1 cellular context compared by ENCODE assay signal in the genomic region with DNA sequence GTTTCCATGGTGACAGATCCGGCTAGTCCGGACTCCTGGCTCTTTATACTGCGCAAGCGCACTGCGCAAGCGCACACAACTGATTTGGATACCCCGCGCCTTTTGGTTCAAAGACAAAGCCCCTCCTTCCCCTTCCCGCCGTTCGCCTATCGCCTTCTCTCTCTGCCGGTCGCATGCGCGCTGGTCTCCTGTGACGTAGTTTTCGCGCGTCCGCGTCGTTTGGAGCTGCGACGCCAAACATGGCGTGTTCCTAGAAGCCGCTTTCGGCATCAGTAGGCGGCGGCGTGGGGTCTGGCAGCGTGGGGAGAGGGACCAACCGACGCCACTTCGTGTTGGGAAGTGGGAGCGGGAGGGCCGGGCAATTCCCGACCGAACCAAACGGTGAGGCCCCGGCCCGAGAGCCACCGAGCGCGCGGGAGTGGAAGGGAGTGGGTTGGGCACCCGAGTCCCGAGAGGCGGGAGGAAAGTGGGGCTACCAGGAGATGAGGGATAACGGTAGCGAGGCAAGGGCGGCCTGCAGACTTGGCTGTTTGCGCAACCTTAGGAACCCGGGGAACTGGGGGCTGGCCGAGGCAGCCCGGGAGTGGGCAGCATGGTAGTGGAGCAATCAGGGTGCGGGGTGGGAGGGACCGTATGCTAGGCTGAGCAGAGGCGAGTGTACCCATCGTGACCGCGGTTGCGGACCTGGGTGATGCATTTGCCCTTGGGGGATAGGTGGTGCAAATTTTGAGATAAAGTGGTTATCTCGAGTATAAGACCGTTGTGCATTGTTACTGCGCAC.
TF ChIP-seq lines count a peak whose summit lies in the region.

A gene (plus strand): TSS at position 215 of the 781 bp plus-strand sequence. CDS start 24,517 bp downstream, outside the sequence.

TF ChIP-seq in WTC11, 78 proteins besides CTCF, POLR2A, EP300 and RAD21 (continued from another document):
- TF ChIP-seq, protein P1, sequence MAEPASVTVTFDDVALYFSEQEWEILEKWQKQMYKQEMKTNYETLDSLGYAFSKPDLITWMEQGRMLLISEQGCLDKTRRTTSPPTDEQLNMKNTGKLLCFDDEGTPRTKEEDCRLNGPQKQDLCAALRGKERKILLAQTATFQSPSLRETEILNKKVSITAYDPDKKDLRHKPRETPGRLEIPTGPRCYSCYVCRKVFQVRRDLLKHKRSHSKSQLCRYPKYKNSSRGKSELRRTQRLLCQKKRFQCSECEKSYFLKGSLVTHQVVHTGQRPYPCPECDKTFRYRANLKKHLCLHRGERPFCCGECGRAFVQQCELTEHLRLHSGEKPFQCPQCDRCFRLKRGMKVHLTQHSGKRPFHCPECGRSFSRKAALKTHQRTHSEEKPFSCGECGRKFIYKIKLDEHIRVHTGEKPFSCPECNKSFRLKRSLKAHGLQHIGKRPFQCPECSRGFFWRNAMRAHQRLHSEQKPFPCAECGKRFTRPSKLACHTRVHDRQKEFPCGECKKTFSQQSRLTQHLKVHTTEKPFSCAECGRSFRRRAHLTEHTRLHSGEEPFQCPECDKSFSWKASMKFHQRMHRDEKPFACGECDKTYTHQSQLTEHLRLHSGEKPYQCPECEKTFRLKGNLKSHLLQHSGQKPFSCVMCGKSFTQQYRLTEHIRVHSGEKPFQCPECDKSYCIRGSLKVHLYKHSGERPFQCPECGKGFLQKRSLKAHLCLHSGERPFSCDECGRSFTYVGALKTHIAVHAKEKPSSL (CRISPR knock-in tag; conservative IDR thresholded peaks at IDR 0.05): no peak
